In genomic region chr3:177960722-177961121, GRCh38 we compare ENCODE assay signal across 23 cellular contexts.
A peak's percentile ranks its signal among the peaks of the same experiment; 100 is the strongest.
DNase-seq lines count a peak whose midpoint lies in the region; TF ChIP-seq lines count a peak whose summit lies in the region.
"Had no signal": no experiment of that assay in that cellular context is flagged by ENCODE, and none has a peak within 500 bp of the region (broad histone marks: within the 10 kb centered on the region; RNA-seq: fewer than 3 reads in every experiment).

No MANE protein-coding gene starts in this region.

- no peaks in the 10 kb centered on the region for H3K9me3 Mint-ChIP-seq in activated CD4-positive, alpha-beta T cell treated with anti-CD3 and anti-CD28 coated beads, Interleukin-2, amount 10 ng/mL, durations not matched to agents 7 days and 5 days
- H3K9me3 Mint-ChIP-seq: CD8-positive, alpha-beta memory T cell; GM23338 had no signal

- no peaks in the 10 kb centered on the region for H3K4me1 ChIP-seq in parathyroid adenoma
- H3K4me1 ChIP-seq: HAP-1 had no signal

- H3K27me3 Mint-ChIP-seq in activated CD4-positive, alpha-beta T cell treated with anti-CD3 and anti-CD28 coated beads, Interleukin-2, amount 10 ng/mL, durations not matched to agents 7 days and 5 days = no peaks in the 10 kb centered on the region

- peak; percentile 9 for DNase-seq in Daoy (ENCODE audit: low read depth)
- peak; percentile 2 for DNase-seq in MG63
- peak; percentile 6 for DNase-seq in WERI-Rb-1
- no peak for DNase-seq in activated CD4-positive, alpha-beta T cell treated with anti-CD3 and anti-CD28 coated beads, Interleukin-2, amount 10 ng/mL, durations not matched to agents 7 days and 5 days
- DNase-seq in iPS-NIHi7 (ENCODE audit: extremely low spot score) = no peak
- DNase-seq in glomerular visceral epithelial cell (ENCODE audit: extremely low spot score) = no peak
- DNase-seq in hypothalamus (lab: John Stamatoyannopoulos, UW) = no peak
- DNase-seq: 8988T; AML-193; CD8-positive, alpha-beta memory T cell; KBM-7; NCI-H1105 treated with DMSO at 0.1 percent for 48 hours; NCI-H2029 treated with DMSO at 0.1 percent for 48 hours; NCI-H226; NCI-H524; NCI-H774; NK-92 treated with Interleukin-12 subunit alpha and Interleukin-12 subunit beta, amount 100 ng/mL, for 24 hours; SIG-M5 had no signal

- peak overlapping the region; percentile 3 for H2AFZ ChIP-seq in parathyroid adenoma
- H2AFZ ChIP-seq: GM23338 had no signal

- POLR2A ChIA-PET in activated CD4-positive, alpha-beta T cell treated with anti-CD3 and anti-CD28 coated beads, Interleukin-2, amount 10 ng/mL, durations not matched to agents 7 days and 5 days (lab: Charles Lee) = no interaction called here

- no peaks in the 10 kb centered on the region for H3K4me1 Mint-ChIP-seq in activated CD4-positive, alpha-beta T cell treated with anti-CD3 and anti-CD28 coated beads, Interleukin-2, amount 10 ng/mL, durations not matched to agents 7 days and 5 days
- H3K4me1 Mint-ChIP-seq: CD8-positive, alpha-beta memory T cell; GM23338 had no signal

- H3K9me3 ChIP-seq in MG63 (no peaks in the 10 kb centered on the region), WERI-Rb-1 (ENCODE audit: severe bottlenecking) (no peaks in the 10 kb centered on the region), parathyroid adenoma (ENCODE audit: control insufficient read depth, low read length) (no peaks in the 10 kb centered on the region)
- H3K9me3 ChIP-seq: HAP-1 had no signal

- no peak overlapping the region for H3K4me3 Mint-ChIP-seq in activated CD4-positive, alpha-beta T cell treated with anti-CD3 and anti-CD28 coated beads, Interleukin-2, amount 10 ng/mL, durations not matched to agents 7 days and 5 days
- H3K4me3 Mint-ChIP-seq: CD8-positive, alpha-beta memory T cell; GM23338 had no signal

- CTCF ChIA-PET in activated CD4-positive, alpha-beta T cell treated with anti-CD3 and anti-CD28 coated beads, Interleukin-2, amount 10 ng/mL, durations not matched to agents 7 days and 5 days (lab: Charles Lee) = no interaction called here

- no peaks in the 10 kb centered on the region for H3K79me2 ChIP-seq in parathyroid adenoma

- no peak overlapping the region for H3K4me3 ChIP-seq in MG63
- H3K4me3 ChIP-seq in WERI-Rb-1 (ENCODE audit: low read depth, low read length) = no peak overlapping the region
- H3K4me3 ChIP-seq in parathyroid adenoma (ENCODE audit: low read depth, low read length) = no peak overlapping the region
- H3K4me3 ChIP-seq: GM23338, HAP-1 had no signal

- H3K27me3 ChIP-seq in MG63 (no peaks in the 10 kb centered on the region), WERI-Rb-1 (ENCODE audit: insufficient read depth, low read depth, severe bottlenecking) (no peaks in the 10 kb centered on the region), parathyroid adenoma (ENCODE audit: control insufficient read depth, insufficient read depth, low read length) (no peaks in the 10 kb centered on the region)

- no peak overlapping the region for H3K9ac ChIP-seq in parathyroid adenoma

- H3K36me3 Mint-ChIP-seq in activated CD4-positive, alpha-beta T cell treated with anti-CD3 and anti-CD28 coated beads, Interleukin-2, amount 10 ng/mL, durations not matched to agents 7 days and 5 days (ENCODE audit: low read depth) = no peaks in the 10 kb centered on the region
- H3K36me3 Mint-ChIP-seq: CD8-positive, alpha-beta memory T cell had no signal

- H3K4me2 ChIP-seq in parathyroid adenoma (ENCODE audit: low read length) = no peak overlapping the region
- H3K4me2 ChIP-seq: GM23338 had no signal

- H3K36me3 ChIP-seq in MG63 = no peaks in the 10 kb centered on the region
- H3K36me3 ChIP-seq in WERI-Rb-1 = no peaks in the 10 kb centered on the region
- no peaks in the 10 kb centered on the region for H3K36me3 ChIP-seq in parathyroid adenoma (ENCODE audit: control insufficient read depth, insufficient read depth, low read length)
- H3K36me3 ChIP-seq: HAP-1 had no signal

- no peak overlapping the region for H3K27ac Mint-ChIP-seq in activated CD4-positive, alpha-beta T cell treated with anti-CD3 and anti-CD28 coated beads, Interleukin-2, amount 10 ng/mL, durations not matched to agents 7 days and 5 days
- H3K27ac Mint-ChIP-seq: CD8-positive, alpha-beta memory T cell; GM23338 had no signal

- H3K27ac ChIP-seq in WERI-Rb-1 (no peak overlapping the region), parathyroid adenoma (no peak overlapping the region)
- H3K27ac ChIP-seq: C4-2B, HL-60 had no signal

- TF ChIP-seq CTCF in WERI-Rb-1 (IDR thresholded peaks at IDR 0.05; ENCODE audit: low read depth, low read length) (no peak), parathyroid adenoma (IDR thresholded peaks at IDR 0.05) (no peak)

Comparison
In these comparisons a context has a peak if more than half of its experiments do, and no peak if none do; other contexts are left out.
1. DNase-seq: peak in Daoy (single experiment), MG63 (single experiment) and WERI-Rb-1 (single experiment); none in activated CD4-positive, alpha-beta T cell treated with anti-CD3 and anti-CD28 coated beads, Interleukin-2, amount 10 ng/mL, durations not matched to agents 7 days and 5 days (single experiment), iPS-NIHi7 (single experiment), glomerular visceral epithelial cell (single experiment) and hypothalamus (0 of 51).